Comparison of ENCODE assay signal across 1 cellular context in the genomic region with DNA sequence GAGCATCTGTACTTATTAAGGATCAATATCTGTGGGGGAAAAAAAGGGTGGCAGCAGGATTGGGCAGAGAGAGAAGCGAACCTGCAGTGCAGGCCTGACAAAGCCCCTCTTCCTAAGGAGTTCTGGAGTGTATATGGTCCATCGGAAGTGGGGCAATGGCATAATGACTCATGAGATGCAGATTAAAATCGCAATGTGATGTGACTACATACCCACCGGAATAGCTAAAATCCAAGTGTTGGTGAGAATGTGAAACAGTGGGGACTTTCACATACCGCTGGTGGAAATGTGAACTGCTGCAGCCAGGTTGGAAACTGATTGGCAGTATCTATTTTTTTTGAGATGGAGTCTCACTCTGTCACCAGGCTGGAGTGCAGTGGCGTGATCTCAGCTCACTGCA.
A peak's percentile ranks its signal among the peaks of the same experiment; 100 is the strongest.
TF ChIP-seq lines count a peak whose summit lies in the region.

No MANE protein-coding gene starts in this region.

TF ChIP-seq in K562, 482 proteins besides CTCF, POLR2A, EP300 and RAD21 (continued from another document):
- TF ChIP-seq, protein P1, sequence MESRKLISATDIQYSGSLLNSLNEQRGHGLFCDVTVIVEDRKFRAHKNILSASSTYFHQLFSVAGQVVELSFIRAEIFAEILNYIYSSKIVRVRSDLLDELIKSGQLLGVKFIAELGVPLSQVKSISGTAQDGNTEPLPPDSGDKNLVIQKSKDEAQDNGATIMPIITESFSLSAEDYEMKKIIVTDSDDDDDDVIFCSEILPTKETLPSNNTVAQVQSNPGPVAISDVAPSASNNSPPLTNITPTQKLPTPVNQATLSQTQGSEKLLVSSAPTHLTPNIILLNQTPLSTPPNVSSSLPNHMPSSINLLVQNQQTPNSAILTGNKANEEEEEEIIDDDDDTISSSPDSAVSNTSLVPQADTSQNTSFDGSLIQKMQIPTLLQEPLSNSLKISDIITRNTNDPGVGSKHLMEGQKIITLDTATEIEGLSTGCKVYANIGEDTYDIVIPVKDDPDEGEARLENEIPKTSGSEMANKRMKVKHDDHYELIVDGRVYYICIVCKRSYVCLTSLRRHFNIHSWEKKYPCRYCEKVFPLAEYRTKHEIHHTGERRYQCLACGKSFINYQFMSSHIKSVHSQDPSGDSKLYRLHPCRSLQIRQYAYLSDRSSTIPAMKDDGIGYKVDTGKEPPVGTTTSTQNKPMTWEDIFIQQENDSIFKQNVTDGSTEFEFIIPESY (CRISPR knock-in tag; IDR thresholded peaks at IDR 0.05): peak; percentile 66
- TF ChIP-seq ZNF140 (CRISPR knock-in tag; IDR thresholded peaks at IDR 0.05): no peak
- TF ChIP-seq KLF16 (IDR thresholded peaks at IDR 0.05): no peak
- TF ChIP-seq JUN (IDR thresholded peaks at IDR 0.05; ENCODE audit: borderline replicate concordance, low read depth, low read length): peak; percentile 67; the same call in 1 of the 2 replicates
- TF ChIP-seq JUN (CRISPR knock-in tag; IDR thresholded peaks at IDR 0.05; ENCODE audit: borderline replicate concordance): no peak
- TF ChIP-seq NFIX (CRISPR knock-in tag; IDR thresholded peaks at IDR 0.05; ENCODE audit: low read depth): no peak
- no peak for TF ChIP-seq ELF2 (CRISPR knock-in tag; IDR thresholded peaks at IDR 0.05)
- TF ChIP-seq, protein P2, sequence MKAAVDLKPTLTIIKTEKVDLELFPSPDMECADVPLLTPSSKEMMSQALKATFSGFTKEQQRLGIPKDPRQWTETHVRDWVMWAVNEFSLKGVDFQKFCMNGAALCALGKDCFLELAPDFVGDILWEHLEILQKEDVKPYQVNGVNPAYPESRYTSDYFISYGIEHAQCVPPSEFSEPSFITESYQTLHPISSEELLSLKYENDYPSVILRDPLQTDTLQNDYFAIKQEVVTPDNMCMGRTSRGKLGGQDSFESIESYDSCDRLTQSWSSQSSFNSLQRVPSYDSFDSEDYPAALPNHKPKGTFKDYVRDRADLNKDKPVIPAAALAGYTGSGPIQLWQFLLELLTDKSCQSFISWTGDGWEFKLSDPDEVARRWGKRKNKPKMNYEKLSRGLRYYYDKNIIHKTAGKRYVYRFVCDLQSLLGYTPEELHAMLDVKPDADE (conservative IDR thresholded peaks at IDR 0.05; ENCODE audit: control insufficient read depth, low read depth, low read length): no peak
- no peak for TF ChIP-seq MAZ (CRISPR knock-in tag; conservative IDR thresholded peaks at IDR 0.05 in 1 of 2, IDR thresholded peaks at IDR 0.05 in 1 of 2)
- TF ChIP-seq NFE2 (IDR thresholded peaks at IDR 0.05; ENCODE audit: low read depth): peak; percentile 50
- TF ChIP-seq ZC3H8 (IDR thresholded peaks at IDR 0.05): no peak
- no peak for TF ChIP-seq CREBBP (IDR thresholded peaks at IDR 0.05; ENCODE audit: low read depth, low read length)
- no peak for TF ChIP-seq CC2D1A (IDR thresholded peaks at IDR 0.05)
- no peak for TF ChIP-seq POLR3A (IDR thresholded peaks at IDR 0.05; ENCODE audit: borderline replicate concordance, extremely low read depth, insufficient read depth, insufficient read length)
- TF ChIP-seq HEY1 (CRISPR knock-in tag; IDR thresholded peaks at IDR 0.05; ENCODE audit: borderline replicate concordance): no peak
- no peak for TF ChIP-seq BRD4 (IDR thresholded peaks at IDR 0.05)
- peak; percentile 70 for TF ChIP-seq SMARCE1 (IDR thresholded peaks at IDR 0.05)
- no peak for TF ChIP-seq GABPA (tag; conservative IDR thresholded peaks at IDR 0.05; ENCODE audit: low read depth)
- no peak for TF ChIP-seq PHF21A (IDR thresholded peaks at IDR 0.05; ENCODE audit: borderline replicate concordance, low read depth)
- no peak for TF ChIP-seq U2AF1 (optimal IDR thresholded peaks at IDR 0.05; ENCODE audit: low read depth, low read length)
- TF ChIP-seq ZNF224 (CRISPR knock-in tag; IDR thresholded peaks at IDR 0.05): no peak
- TF ChIP-seq FOS (IDR thresholded peaks at IDR 0.05; ENCODE audit: extremely low read depth, insufficient read length): peak; percentile 37
- TF ChIP-seq HDAC6 (IDR thresholded peaks at IDR 0.05; ENCODE audit: low read depth, low read length): no peak
- no peak for TF ChIP-seq ZNF311 (CRISPR knock-in tag; IDR thresholded peaks at IDR 0.05)
- TF ChIP-seq FOSL1 (tag; conservative IDR thresholded peaks at IDR 0.05): peak; percentile 85
- TF ChIP-seq JUND (IDR thresholded peaks at IDR 0.05; ENCODE audit: borderline replicate concordance, low read depth, low read length): peak; percentile 92
- TF ChIP-seq JUND (tag; IDR thresholded peaks at IDR 0.05; ENCODE audit: borderline replicate concordance, low read depth, low read length): peak; percentile 77; the same call in 1 of the 3 replicates
- TF ChIP-seq HMG20B (CRISPR knock-in tag; IDR thresholded peaks at IDR 0.05): no peak
- TF ChIP-seq CBX5 (IDR thresholded peaks at IDR 0.05; ENCODE audit: borderline replicate concordance, low read depth): no peak
- TF ChIP-seq NFRKB (IDR thresholded peaks at IDR 0.05; ENCODE audit: low read depth): no peak
